In the genomic region with DNA sequence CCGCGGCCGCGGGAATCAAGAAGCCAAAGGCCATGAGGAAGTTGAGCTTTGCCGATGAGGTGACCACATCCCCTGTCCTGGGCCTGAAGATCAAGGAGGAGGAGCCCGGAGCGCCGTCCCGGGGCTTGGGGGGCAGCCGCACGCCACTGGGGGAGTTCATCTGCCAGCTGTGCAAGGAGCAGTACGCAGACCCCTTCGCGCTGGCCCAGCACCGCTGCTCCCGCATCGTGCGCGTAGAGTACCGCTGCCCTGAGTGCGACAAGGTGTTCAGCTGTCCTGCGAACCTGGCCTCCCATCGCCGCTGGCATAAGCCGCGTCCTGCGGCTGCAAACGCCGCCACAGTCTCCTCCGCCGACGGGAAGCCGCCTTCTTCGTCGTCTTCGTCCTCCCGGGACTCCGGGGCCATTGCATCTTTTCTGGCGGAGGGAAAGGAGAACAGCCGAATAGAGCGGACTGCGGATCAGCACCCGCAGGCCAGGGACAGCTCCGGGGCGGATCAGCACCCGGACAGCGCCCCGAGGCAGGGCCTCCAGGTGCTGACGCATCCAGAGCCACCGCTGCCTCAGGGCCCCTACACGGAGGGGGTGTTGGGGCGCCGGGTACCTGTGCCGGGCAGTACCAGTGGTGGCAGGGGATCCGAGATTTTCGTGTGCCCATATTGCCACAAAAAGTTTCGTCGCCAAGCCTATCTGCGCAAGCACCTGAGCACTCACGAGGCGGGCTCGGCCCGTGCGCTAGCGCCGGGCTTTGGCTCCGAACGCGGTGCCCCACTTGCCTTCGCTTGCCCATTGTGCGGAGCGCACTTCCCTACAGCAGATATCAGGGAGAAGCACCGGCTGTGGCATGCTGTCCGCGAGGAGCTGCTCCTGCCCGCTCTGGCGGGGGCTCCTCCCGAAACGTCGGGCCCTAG, we compare ENCODE assay signal across 8 cellular contexts. TPM values are rescaled to one million over a fixed set of nuclear protein-coding genes. Genes with fewer than 3 reads are reported as not detected.
DNase-seq lines count a peak whose midpoint lies in the region; ATAC-seq and TF ChIP-seq lines count a peak whose summit lies in the region.

No MANE protein-coding gene starts in this region.

- ATAC-seq in GM19025 (IDR thresholded peaks at IDR 0.05; ENCODE audit: low read depth, unreplicated experiment) = peak; percentile 50
- ATAC-seq in HG03439 (IDR thresholded peaks at IDR 0.05; ENCODE audit: unreplicated experiment) = peak; percentile 43

- H3F3A ChIP-seq in SK-N-SH (replicated peaks; ENCODE audit: insufficient read depth) = no peaks in the 10 kb centered on the region

- no peaks in the 10 kb centered on the region; a peak in 2 of 4 replicates for H3K4me1 ChIP-seq in SK-N-SH (ENCODE audit: control insufficient read depth in 1 of 2, insufficient read depth in 2 of 2, low read depth in 1 of 2, low read length in 1 of 2)
- no peaks in the 10 kb centered on the region for H3K4me1 ChIP-seq in prostate gland (replicated peaks)

- H3K27ac ChIP-seq in SK-N-SH (ENCODE audit: low read depth in 2 of 2, low read length in 1 of 2) (peak overlapping the region in 1 of 2 experiments; percentile 90; a peak in 2 of 4 replicates), prostate gland (no peak overlapping the region)

- TF ChIP-seq CTCF in AG10803 (conservative IDR thresholded peaks at IDR 0.05; ENCODE audit: low read length) (no peak), SK-N-SH (IDR thresholded peaks at IDR 0.05) (no peak), prostate gland (IDR thresholded peaks at IDR 0.05) (no peak)

- H3K27me3 Mint-ChIP-seq in activated naive CD8-positive, alpha-beta T cell treated with anti-CD3 and anti-CD28 coated beads for 36 hours = peaks cover 58% of the 10 kb centered on the region

- intact Hi-C loops in head of caudate nucleus (cut with DNase I) = no loop called here
- intact Hi-C loops in prostate gland (cut with DNase I) = no loop called here

- DNase-seq in AG10803 (ENCODE audit: low read depth) = peak; percentile 49
- DNase-seq in SK-N-SH = peak; percentile 52
- peak; percentile 79 for DNase-seq in activated naive CD8-positive, alpha-beta T cell treated with anti-CD3 and anti-CD28 coated beads for 36 hours
- peak in 39 of 42 donors; percentile 12 to 84 (median 60) for DNase-seq in head of caudate nucleus
- peak; percentile 40 for DNase-seq in prostate gland (ENCODE audit: low spot score)
- DNase-seq in cortex of kidney (lab: John Stamatoyannopoulos, UW) = no peak

- H3K9me3 Mint-ChIP-seq in activated naive CD8-positive, alpha-beta T cell treated with anti-CD3 and anti-CD28 coated beads for 36 hours = no peaks in the 10 kb centered on the region

- H3K79me2 ChIP-seq in SK-N-SH (ENCODE audit: insufficient read depth) = no peaks in the 10 kb centered on the region

- H3K9me3 ChIP-seq in SK-N-SH (no peaks in the 10 kb centered on the region), prostate gland (no peaks in the 10 kb centered on the region)

- H3K9me2 ChIP-seq in SK-N-SH = no peaks in the 10 kb centered on the region; the same call in 1 of the 2 replicates

- H3K4me3 ChIP-seq in AG10803 (ENCODE audit: low read length) = peak overlapping the region; percentile 38
- peak overlapping the region; percentile 59 to 75 for H3K4me3 ChIP-seq in SK-N-SH (ENCODE audit: low read depth in 2 of 2, low read length in 1 of 2)
- H3K4me3 ChIP-seq in prostate gland = peak overlapping the region; percentile 41 to 45

- POLR2A ChIA-PET in SK-N-SH (lab: Yijun Ruan, JAX) = interaction anchor here (0.7 to 3.9 kb wide), 7 partner anchors 8 to 131 kb away, joined by 3 to 37 read pairs (median 13); partner anchors contain the start of gene NFKBIA

- H3K4me3 Mint-ChIP-seq in activated naive CD8-positive, alpha-beta T cell treated with anti-CD3 and anti-CD28 coated beads for 36 hours = peak overlapping the region; percentile 57

- TF ChIP-seq RAD21 in SK-N-SH (IDR thresholded peaks at IDR 0.05; ENCODE audit: low read length) = no peak

- peak overlapping the region; percentile 96 for H3K4me2 ChIP-seq in SK-N-SH

- H4K20me1 ChIP-seq in SK-N-SH (ENCODE audit: insufficient read depth) = peaks cover 4% of the 10 kb centered on the region

- no peak overlapping the region for H3K27ac Mint-ChIP-seq in activated naive CD8-positive, alpha-beta T cell treated with anti-CD3 and anti-CD28 coated beads for 36 hours

- TF ChIP-seq EP300 in SK-N-SH (IDR thresholded peaks at IDR 0.05; ENCODE audit: borderline replicate concordance in 1 of 2, low read depth in 1 of 2, low read length in 1 of 2) = no peak

- CTCF ChIA-PET in SK-N-SH (lab: Yijun Ruan, JAX) = interaction anchor here (0.9 to 4.2 kb wide), 10 partner anchors 8 to 394 kb away, joined by 3 to 29 read pairs (median 6); no protein-coding TSS in a partner anchor

- peaks cover 9% of the 10 kb centered on the region for H3K4me1 Mint-ChIP-seq in activated naive CD8-positive, alpha-beta T cell treated with anti-CD3 and anti-CD28 coated beads for 36 hours

- H3K27me3 ChIP-seq in SK-N-SH (ENCODE audit: insufficient read depth) = peaks cover 27% of the 10 kb centered on the region
- no peaks in the 10 kb centered on the region for H3K27me3 ChIP-seq in prostate gland (replicated peaks; ENCODE audit: insufficient read depth)

- TF ChIP-seq POLR2A in prostate gland (IDR thresholded peaks at IDR 0.05) = no peak

- H3K36me3 ChIP-seq in SK-N-SH (replicated peaks in 1 of 2; ENCODE audit: control insufficient read depth in 1 of 2, insufficient read depth in 2 of 2, low read length in 1 of 2) (peaks cover 0 to 3% of the 10 kb centered on the region in 2 experiments), prostate gland (no peaks in the 10 kb centered on the region)

- H3K9ac ChIP-seq in SK-N-SH = no peak overlapping the region

- peak overlapping the region; percentile 41; the same call in 1 of the 2 replicates for H2AFZ ChIP-seq in SK-N-SH (ENCODE audit: low read depth)

- 11% methylated on average over 26 of the region's 80 CpGs for WGBS in SK-N-SH (ENCODE audit: low lambda C conversion rate)
- WGBS in prostate gland = 3% methylated on average over 78 of the region's 80 CpGs

- peaks cover 2% of the 10 kb centered on the region for H3K36me3 Mint-ChIP-seq in activated naive CD8-positive, alpha-beta T cell treated with anti-CD3 and anti-CD28 coated beads for 36 hours

TF ChIP-seq in SK-N-SH, 30 proteins besides CTCF, POLR2A, EP300 and RAD21 (continues in another document):
- TF ChIP-seq TCF12 (IDR thresholded peaks at IDR 0.05) (no peak), FOXJ3 (CRISPR knock-in tag; IDR thresholded peaks at IDR 0.05) (no peak), FOSL2 (IDR thresholded peaks at IDR 0.05; ENCODE audit: borderline replicate concordance, low read depth) (peak; percentile 11; the same call in 1 of the 2 replicates), MXI1 (IDR thresholded peaks at IDR 0.05; ENCODE audit: low read depth, low read length) (no peak), MEF2A (IDR thresholded peaks at IDR 0.05; ENCODE audit: borderline replicate concordance, low read depth) (no peak), SMC3 (IDR thresholded peaks at IDR 0.05; ENCODE audit: low read depth, low read length) (no peak), USF2 (IDR thresholded peaks at IDR 0.05; ENCODE audit: borderline replicate concordance, low read depth, low read length) (no peak), TAF1 (IDR thresholded peaks at IDR 0.05; ENCODE audit: borderline replicate concordance, low read depth, low read length) (0 out of 2 replicates have a peak, but pooled peaks have one; percentile 48), SIN3A (IDR thresholded peaks at IDR 0.05; ENCODE audit: borderline replicate concordance, low read depth, low read length) (peak; percentile 100), USF1 (IDR thresholded peaks at IDR 0.05; ENCODE audit: borderline replicate concordance, low read depth) (no peak), JUND (IDR thresholded peaks at IDR 0.05) (no peak), YY1 (IDR thresholded peaks at IDR 0.05; ENCODE audit: low read depth) (no peak), NRF1 (IDR thresholded peaks at IDR 0.05; ENCODE audit: low read depth, low read length) (no peak), POLR2AphosphoS5 (IDR thresholded peaks at IDR 0.05; ENCODE audit: low read depth, low read length) (no peak), GATA2 (CRISPR knock-in tag; IDR thresholded peaks at IDR 0.05) (no peak), RXRA (IDR thresholded peaks at IDR 0.05; ENCODE audit: borderline replicate concordance, low read depth) (no peak), RFX5 (IDR thresholded peaks at IDR 0.05; ENCODE audit: low read length) (no peak), ELF1 (IDR thresholded peaks at IDR 0.05) (no peak), TEAD4 (IDR thresholded peaks at IDR 0.05; ENCODE audit: borderline replicate concordance, insufficient read depth) (no peak)
- TF ChIP-seq, protein P1, sequence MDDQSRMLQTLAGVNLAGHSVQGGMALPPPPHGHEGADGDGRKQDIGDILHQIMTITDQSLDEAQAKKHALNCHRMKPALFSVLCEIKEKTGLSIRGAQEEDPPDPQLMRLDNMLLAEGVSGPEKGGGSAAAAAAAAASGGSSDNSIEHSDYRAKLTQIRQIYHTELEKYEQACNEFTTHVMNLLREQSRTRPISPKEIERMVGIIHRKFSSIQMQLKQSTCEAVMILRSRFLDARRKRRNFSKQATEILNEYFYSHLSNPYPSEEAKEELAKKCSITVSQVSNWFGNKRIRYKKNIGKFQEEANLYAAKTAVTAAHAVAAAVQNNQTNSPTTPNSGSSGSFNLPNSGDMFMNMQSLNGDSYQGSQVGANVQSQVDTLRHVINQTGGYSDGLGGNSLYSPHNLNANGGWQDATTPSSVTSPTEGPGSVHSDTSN (IDR thresholded peaks at IDR 0.05) = no peak

RNA-seq across cellular contexts. Expression of gene INSM2, which starts 1.2 kb away (rescaled TPM):
- polyA plus RNA-seq in SK-N-SH (2012; rRNA removed) = 0.15 and 0.67 TPM in 2 replicates
- 0.57 and 0.81 TPM in 2 replicates for polyA plus RNA-seq in SK-N-SH (2012; cell fraction: cytosol; rRNA removed)
- polyA plus RNA-seq in SK-N-SH (2012; cell fraction: nucleus; rRNA removed) = 0.41 and 0.69 TPM in 2 replicates
- not detected for total RNA-seq in activated naive CD8-positive, alpha-beta T cell treated with anti-CD3 and anti-CD28 coated beads for 36 hours
- total RNA-seq in prostate gland = 1 to 10 TPM in 1 of 2 donors, not detected in 1; 1.2 TPM
